1 cellular context compared by ENCODE assay signal in genomic region chr7:2511769-2512168, GRCh38.
TF ChIP-seq lines count a peak whose summit lies in the region.

No MANE protein-coding gene starts in this region.

TF ChIP-seq in HepG2, 621 proteins besides CTCF, POLR2A, EP300 and RAD21 (continued from another document and continues in another):
- TF ChIP-seq REST (IDR thresholded peaks at IDR 0.05; ENCODE audit: borderline replicate concordance in 1 of 2, low read depth in 1 of 2, low read length in 2 of 2) (no peak), XRCC5 (optimal IDR thresholded peaks at IDR 0.05; ENCODE audit: low read length) (no peak), ZNF598 (CRISPR knock-in tag; IDR thresholded peaks at IDR 0.05; ENCODE audit: borderline replicate concordance) (no peak), ZC3H4 (CRISPR knock-in tag; IDR thresholded peaks at IDR 0.05; ENCODE audit: borderline replicate concordance) (no peak), ARID2 (CRISPR knock-in tag; IDR thresholded peaks at IDR 0.05; ENCODE audit: borderline replicate concordance) (peak; percentile 25; the same call in 1 of the 2 replicates), CHCHD3 (CRISPR knock-in tag; IDR thresholded peaks at IDR 0.05) (no peak), ZNF883 (CRISPR knock-in tag; IDR thresholded peaks at IDR 0.05; ENCODE audit: not compliant biosample characterization) (peak; percentile 16), FOXA1 (IDR thresholded peaks at IDR 0.05) (no peak), FOXA1 (CRISPR knock-in tag; IDR thresholded peaks at IDR 0.05) (no peak), ZNF713 (CRISPR knock-in tag; IDR thresholded peaks at IDR 0.05) (no peak), ATF7-NPFF (CRISPR knock-in tag; IDR thresholded peaks at IDR 0.05; ENCODE audit: low read depth) (no peak), GATA4 (IDR thresholded peaks at IDR 0.05; ENCODE audit: borderline replicate concordance, low read depth) (0 out of 2 replicates have a peak, but pooled peaks have one; percentile 13), SMAD3 (CRISPR knock-in tag; IDR thresholded peaks at IDR 0.05) (no peak), HNRNPH1 (optimal IDR thresholded peaks at IDR 0.05; ENCODE audit: low read depth, low read length) (no peak), ZNF510 (CRISPR knock-in tag; IDR thresholded peaks at IDR 0.05; ENCODE audit: low read depth) (no peak), U2AF1 (optimal IDR thresholded peaks at IDR 0.05; ENCODE audit: low read depth, low read length) (no peak), CHD4 (IDR thresholded peaks at IDR 0.05; ENCODE audit: borderline replicate concordance, low read length) (no peak), ZNF768 (CRISPR knock-in tag; IDR thresholded peaks at IDR 0.05) (0 out of 2 replicates have a peak, but pooled peaks have one; percentile 24), NPAS2 (CRISPR knock-in tag; IDR thresholded peaks at IDR 0.05; ENCODE audit: borderline replicate concordance) (no peak), ZNF781 (CRISPR knock-in tag; IDR thresholded peaks at IDR 0.05; ENCODE audit: borderline replicate concordance, not compliant biosample characterization) (no peak), LCORL (IDR thresholded peaks at IDR 0.05) (no peak), LCORL (CRISPR knock-in tag; IDR thresholded peaks at IDR 0.05) (peak; percentile 10; the same call in 1 of the 2 replicates), TEAD2 (CRISPR knock-in tag; IDR thresholded peaks at IDR 0.05) (no peak), HNF4G (IDR thresholded peaks at IDR 0.05; ENCODE audit: borderline replicate concordance, low read depth, low read length) (no peak), HNF4G (CRISPR knock-in tag; IDR thresholded peaks at IDR 0.05; ENCODE audit: borderline replicate concordance, low read depth) (0 out of 2 replicates have a peak, but pooled peaks have one; percentile 8), SNRNP70 (IDR thresholded peaks at IDR 0.05; ENCODE audit: low read depth, low read length) (no peak), ZMYM4 (CRISPR knock-in tag; IDR thresholded peaks at IDR 0.05) (no peak), ZNF616 (CRISPR knock-in tag; IDR thresholded peaks at IDR 0.05; ENCODE audit: low read depth) (0 out of 2 replicates have a peak, but pooled peaks have one; percentile 48), NFE2L2 (IDR thresholded peaks at IDR 0.05; ENCODE audit: low read length) (no peak), GABPB1 (CRISPR knock-in tag; IDR thresholded peaks at IDR 0.05) (no peak), SMARCC2 (IDR thresholded peaks at IDR 0.05) (no peak), MNT (IDR thresholded peaks at IDR 0.05) (no peak), CBFB (CRISPR knock-in tag; IDR thresholded peaks at IDR 0.05) (no peak), PLSCR1 (CRISPR knock-in tag; IDR thresholded peaks at IDR 0.05; ENCODE audit: borderline replicate concordance) (no peak), POGZ (CRISPR knock-in tag; IDR thresholded peaks at IDR 0.05) (no peak), ZNF3 (CRISPR knock-in tag; IDR thresholded peaks at IDR 0.05) (no peak), ZBTB3 (CRISPR knock-in tag; IDR thresholded peaks at IDR 0.05; ENCODE audit: borderline replicate concordance, low read depth) (no peak), MYNN (CRISPR knock-in tag; IDR thresholded peaks at IDR 0.05; ENCODE audit: low read depth) (no peak), ZNF737 (CRISPR knock-in tag; IDR thresholded peaks at IDR 0.05; ENCODE audit: borderline replicate concordance) (no peak), TCF7L2 (IDR thresholded peaks at IDR 0.05; ENCODE audit: low read depth, low read length) (no peak), SYNCRIP (IDR thresholded peaks at IDR 0.05; ENCODE audit: insufficient read depth, low read depth, low read length) (no peak), ZNF326 (CRISPR knock-in tag; IDR thresholded peaks at IDR 0.05; ENCODE audit: borderline replicate concordance) (no peak), ZNF350 (CRISPR knock-in tag; IDR thresholded peaks at IDR 0.05; ENCODE audit: borderline replicate concordance, low read depth) (0 out of 2 replicates have a peak, but pooled peaks have one; percentile 21), CENPX (CRISPR knock-in tag; IDR thresholded peaks at IDR 0.05) (no peak), KLF16 (CRISPR knock-in tag; IDR thresholded peaks at IDR 0.05) (no peak), ZNF549 (CRISPR knock-in tag; IDR thresholded peaks at IDR 0.05) (no peak), ZNF264 (CRISPR knock-in tag; IDR thresholded peaks at IDR 0.05) (no peak), ZSCAN12 (CRISPR knock-in tag; IDR thresholded peaks at IDR 0.05) (no peak), KLF13 (CRISPR knock-in tag; IDR thresholded peaks at IDR 0.05) (no peak), ZNF841 (CRISPR knock-in tag; IDR thresholded peaks at IDR 0.05; ENCODE audit: borderline replicate concordance) (no peak), ZNF557 (CRISPR knock-in tag; IDR thresholded peaks at IDR 0.05) (no peak), AFF4 (CRISPR knock-in tag; IDR thresholded peaks at IDR 0.05) (no peak), ZFX (CRISPR knock-in tag; IDR thresholded peaks at IDR 0.05; ENCODE audit: low read depth) (peak; percentile 45; the same call in 1 of the 2 replicates), MXI1 (IDR thresholded peaks at IDR 0.05; ENCODE audit: borderline replicate concordance, low read depth, low read length) (no peak), BRCA1 (CRISPR knock-in tag; IDR thresholded peaks at IDR 0.05) (no peak), ATF6 (CRISPR knock-in tag; conservative IDR thresholded peaks at IDR 0.05) (no peak)
- TF ChIP-seq, protein P1, sequence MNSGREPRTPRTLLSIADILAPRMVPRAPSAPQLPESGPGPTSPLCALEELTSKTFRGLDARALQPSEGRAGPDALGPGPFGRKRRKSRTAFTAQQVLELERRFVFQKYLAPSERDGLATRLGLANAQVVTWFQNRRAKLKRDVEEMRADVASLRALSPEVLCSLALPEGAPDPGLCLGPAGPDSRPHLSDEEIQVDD (CRISPR knock-in tag; IDR thresholded peaks at IDR 0.05; ENCODE audit: borderline replicate concordance) = peak; percentile 69; the same call in 1 of the 2 replicates
- TF ChIP-seq, protein P2, sequence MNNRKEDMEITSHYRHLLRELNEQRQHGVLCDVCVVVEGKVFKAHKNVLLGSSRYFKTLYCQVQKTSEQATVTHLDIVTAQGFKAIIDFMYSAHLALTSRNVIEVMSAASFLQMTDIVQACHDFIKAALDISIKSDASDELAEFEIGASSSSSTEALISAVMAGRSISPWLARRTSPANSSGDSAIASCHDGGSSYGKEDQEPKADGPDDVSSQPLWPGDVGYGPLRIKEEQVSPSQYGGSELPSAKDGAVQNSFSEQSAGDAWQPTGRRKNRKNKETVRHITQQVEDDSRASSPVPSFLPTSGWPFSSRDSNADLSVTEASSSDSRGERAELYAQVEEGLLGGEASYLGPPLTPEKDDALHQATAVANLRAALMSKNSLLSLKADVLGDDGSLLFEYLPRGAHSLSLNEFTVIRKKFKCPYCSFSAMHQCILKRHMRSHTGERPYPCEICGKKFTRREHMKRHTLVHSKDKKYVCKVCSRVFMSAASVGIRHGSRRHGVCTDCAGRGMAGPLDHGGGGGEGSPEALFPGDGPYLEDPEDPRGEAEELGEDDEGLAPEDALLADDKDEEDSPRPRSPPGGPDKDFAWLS (CRISPR knock-in tag; IDR thresholded peaks at IDR 0.05; ENCODE audit: borderline replicate concordance) = no peak
- TF ChIP-seq, protein P3, sequence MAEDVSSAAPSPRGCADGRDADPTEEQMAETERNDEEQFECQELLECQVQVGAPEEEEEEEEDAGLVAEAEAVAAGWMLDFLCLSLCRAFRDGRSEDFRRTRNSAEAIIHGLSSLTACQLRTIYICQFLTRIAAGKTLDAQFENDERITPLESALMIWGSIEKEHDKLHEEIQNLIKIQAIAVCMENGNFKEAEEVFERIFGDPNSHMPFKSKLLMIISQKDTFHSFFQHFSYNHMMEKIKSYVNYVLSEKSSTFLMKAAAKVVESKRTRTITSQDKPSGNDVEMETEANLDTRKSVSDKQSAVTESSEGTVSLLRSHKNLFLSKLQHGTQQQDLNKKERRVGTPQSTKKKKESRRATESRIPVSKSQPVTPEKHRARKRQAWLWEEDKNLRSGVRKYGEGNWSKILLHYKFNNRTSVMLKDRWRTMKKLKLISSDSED (CRISPR knock-in tag; IDR thresholded peaks at IDR 0.05) = no peak
- TF ChIP-seq, protein P4, sequence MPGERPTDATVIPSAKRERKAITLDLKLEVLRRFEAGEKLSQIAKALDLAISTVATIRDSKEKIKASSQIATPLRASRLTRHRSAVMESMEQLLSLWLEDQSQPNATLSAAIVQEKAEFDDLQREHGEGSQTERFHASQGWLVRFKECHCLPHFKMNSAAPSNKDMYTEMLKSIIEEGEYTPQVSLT (CRISPR knock-in tag; IDR thresholded peaks at IDR 0.05; ENCODE audit: borderline replicate concordance, low read depth) = no peak
